1 cellular context compared by ENCODE assay signal in the genomic region with DNA sequence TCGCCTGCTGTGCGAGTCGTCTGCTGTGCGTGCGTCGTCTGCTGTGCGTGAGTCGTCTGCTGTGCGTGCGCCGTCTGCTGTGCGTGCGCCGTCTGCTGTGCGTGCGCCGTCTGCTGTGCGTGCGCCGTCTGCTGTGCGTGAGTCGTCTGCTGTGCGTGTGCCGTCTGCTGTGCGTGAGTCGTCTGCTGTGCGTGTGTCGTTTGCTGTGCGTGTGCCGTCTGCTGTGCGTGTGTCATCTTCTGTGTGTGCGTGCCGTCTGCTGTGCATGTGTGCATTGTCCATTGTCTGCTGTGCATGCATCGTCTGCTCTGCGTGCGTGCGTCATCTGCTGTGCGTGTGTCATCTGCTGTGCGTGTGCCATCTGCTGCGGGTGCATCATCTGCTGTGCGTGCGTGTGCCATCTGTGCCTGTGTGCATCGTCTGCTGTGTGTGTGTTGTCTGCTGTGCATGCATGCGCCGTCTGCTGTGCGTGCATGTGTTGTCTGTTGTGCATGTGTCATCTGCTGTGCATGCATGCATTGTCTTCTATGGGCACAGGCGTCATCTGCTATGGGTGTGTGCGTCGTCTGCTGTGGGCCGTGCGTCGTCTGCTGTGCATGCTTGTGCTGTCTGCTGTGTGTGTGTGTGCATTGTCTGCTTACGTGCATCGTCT.
TF ChIP-seq lines count a peak whose summit lies in the region.

No MANE protein-coding gene starts in this region.

TF ChIP-seq in H1, 55 proteins besides CTCF, POLR2A, EP300 and RAD21:
- no peak for TF ChIP-seq YY1 (IDR thresholded peaks at IDR 0.05; ENCODE audit: low read depth, low read length)
- TF ChIP-seq GABPA (IDR thresholded peaks at IDR 0.05; ENCODE audit: borderline replicate concordance, insufficient read depth, low read length): no peak
- no peak for TF ChIP-seq TEAD4 (IDR thresholded peaks at IDR 0.05; ENCODE audit: low read depth, low read length)
- TF ChIP-seq TAF1 (IDR thresholded peaks at IDR 0.05; ENCODE audit: low read depth, low read length): no peak
- no peak for TF ChIP-seq KDM5A (IDR thresholded peaks at IDR 0.05; ENCODE audit: low read length)
- TF ChIP-seq E2F6 (IDR thresholded peaks at IDR 0.05): no peak
- TF ChIP-seq SP2 (IDR thresholded peaks at IDR 0.05; ENCODE audit: low read length): no peak
- TF ChIP-seq RFX5 (IDR thresholded peaks at IDR 0.05; ENCODE audit: borderline replicate concordance, low read depth, low read length): no peak
- TF ChIP-seq KDM1A (IDR thresholded peaks at IDR 0.05; ENCODE audit: borderline replicate concordance, low read length): no peak
- TF ChIP-seq HDAC6 (IDR thresholded peaks at IDR 0.05; ENCODE audit: low read depth, low read length): no peak
- no peak for TF ChIP-seq RNF2 (IDR thresholded peaks at IDR 0.05; ENCODE audit: borderline replicate concordance, low read depth, low read length, missing control alignments, poor library complexity, severe bottlenecking)
- no peak for TF ChIP-seq MAFK (IDR thresholded peaks at IDR 0.05; ENCODE audit: low read depth, low read length)
- no peak for TF ChIP-seq POU5F1 (IDR thresholded peaks at IDR 0.05; ENCODE audit: low read depth, low read length)
